ENCODE assay signal across 16 cellular contexts in genomic region chr4:38060829-38061431, GRCh38.
DNase-seq lines count a peak whose midpoint lies in the region; ATAC-seq and TF ChIP-seq lines count a peak whose summit lies in the region.
"Had no signal": no experiment of that assay in that cellular context is flagged by ENCODE, and none has a peak within 500 bp of the region (broad histone marks: within the 10 kb centered on the region; RNA-seq: fewer than 3 reads in every experiment).

No MANE protein-coding gene starts in this region.

- TF ChIP-seq EP300 in suprapubic skin (IDR thresholded peaks at IDR 0.05): no peak

- no peak overlapping the region for H2BK120ac ChIP-seq in IMR-90 (ENCODE audit: low read depth, low read length)

- H3K18ac ChIP-seq in IMR-90 (ENCODE audit: low read depth, low read length): no peak overlapping the region

- 0% methylated on average over 1 of the region's 4 CpGs; no CpG with 5 or more reads in 1 of the 2 experiments for WGBS in IMR-90 (ENCODE audit: extremely low coverage in 2 of 2, insufficient read length in 1 of 2), 2 experiments
- WGBS in mesodermal cell (ENCODE audit: insufficient coverage in 2 of 2), 2 experiments: 49 to 70% methylated on average over 2 to 3 of the region's 4 CpGs
- WGBS in suprapubic skin: 63% methylated on average over 4 of the region's 4 CpGs

- BruUV-seq in A673 (replicated peaks; lab: Mats Ljungman, UMichigan) (no TSS peak), IMR-90 (replicated peaks; lab: Mats Ljungman, UMichigan) (no TSS peak)

- no peaks in the 10 kb centered on the region for H3K9me3 ChIP-seq in A673 (ENCODE audit: low read depth, low read length, poor library complexity, severe bottlenecking)
- no peaks in the 10 kb centered on the region for H3K9me3 ChIP-seq in IMR-90 (ENCODE audit: control insufficient read depth, insufficient read depth, low read length)
- H3K9me3 ChIP-seq in mesodermal cell (ENCODE audit: control insufficient read depth, low read length): no peaks in the 10 kb centered on the region
- no peaks in the 10 kb centered on the region for H3K9me3 ChIP-seq in breast epithelium
- H3K9me3 ChIP-seq in suprapubic skin: no peaks in the 10 kb centered on the region
- H3K9me3 ChIP-seq: left lung, ovary had no signal

- H3K27me3 ChIP-seq in A673 (replicated peaks; ENCODE audit: insufficient read depth, low read depth, low read length, poor library complexity): no peaks in the 10 kb centered on the region
- no peaks in the 10 kb centered on the region for H3K27me3 ChIP-seq in IMR-90 (ENCODE audit: control insufficient read depth, insufficient read depth, low read length)
- no peaks in the 10 kb centered on the region for H3K27me3 ChIP-seq in breast epithelium
- no peaks in the 10 kb centered on the region for H3K27me3 ChIP-seq in suprapubic skin
- H3K27me3 ChIP-seq: left lung, ovary had no signal

- H3K9me1 ChIP-seq in IMR-90 (ENCODE audit: insufficient read depth, low read length): no peaks in the 10 kb centered on the region

- peak; percentile 45; the same call in 1 of the 2 replicates for ATAC-seq in IMR-90 (ENCODE audit: low read depth)
- ATAC-seq: left lung had no signal

- H2BK15ac ChIP-seq in IMR-90 (ENCODE audit: low read depth, low read length): no peak overlapping the region

- H3K56ac ChIP-seq in IMR-90 (ENCODE audit: extremely low read depth, insufficient read depth, low read length): no peak overlapping the region

- TF ChIP-seq RAD21 in IMR-90 (IDR thresholded peaks at IDR 0.05; ENCODE audit: low read length): no peak

- POLR2A ChIA-PET in A673 (lab: Charles Lee; ENCODE audit: low non-redundant PET) (no interaction called here), IMR-90 (lab: Charles Lee; ENCODE audit: unreplicated experiment) (no interaction called here)

- H4K20me1 ChIP-seq in IMR-90 (ENCODE audit: insufficient read depth, low read length): no peaks in the 10 kb centered on the region

- no peak overlapping the region for H2BK5ac ChIP-seq in IMR-90 (ENCODE audit: low read depth, low read length, poor library complexity, severe bottlenecking)

- H2AK5ac ChIP-seq in IMR-90 (ENCODE audit: low read depth, low read length): 0 out of 2 replicates have a peak overlapping the region, but pooled peaks have one; percentile 13

- no peak overlapping the region for H3K9ac ChIP-seq in IMR-90 (ENCODE audit: low read depth, low read length)

- H3K27ac ChIP-seq in A673 (ENCODE audit: low read depth, low read length, poor library complexity, severe bottlenecking) (no peak overlapping the region), IMR-90 (ENCODE audit: insufficient read depth, low read length) (no peak overlapping the region), mesodermal cell (ENCODE audit: low read depth, low read length, severe bottlenecking) (peak overlapping the region; percentile 63), breast epithelium (no peak overlapping the region), suprapubic skin (no peak overlapping the region)
- H3K27ac ChIP-seq: left lung, PC-9 had no signal

- H3K4me2 ChIP-seq in IMR-90 (ENCODE audit: low read depth, low read length): no peak overlapping the region

- H3K4me3 ChIP-seq in A673 (ENCODE audit: low read depth, low read length, poor library complexity, severe bottlenecking) (no peak overlapping the region), IMR-90 (ENCODE audit: insufficient read depth, low read depth, low read length) (no peak overlapping the region), choroid plexus epithelial cell (ENCODE audit: low read depth, low read length) (no peak overlapping the region), mesodermal cell (ENCODE audit: extremely low read depth, insufficient read depth, low read length, poor library complexity, severe bottlenecking) (no peak overlapping the region), breast epithelium (no peak overlapping the region), suprapubic skin (no peak overlapping the region)
- H3K4me3 ChIP-seq: left lung, ovary, PC-9 had no signal

- CTCF ChIA-PET in A673 (lab: Charles Lee): interaction anchor here (0.5 kb wide), 1 partner anchor 118 kb away, joined by 4 read pairs; no protein-coding TSS in a partner anchor
- CTCF ChIA-PET in IMR-90 (lab: Yijun Ruan, JAX): no interaction called here

- dilution Hi-C loops in IMR-90 (cut with HindIII; ENCODE audit: low sequenced_read_pairs, unreplicated experiment): no loop called here

- no peak overlapping the region for H4K91ac ChIP-seq in IMR-90 (ENCODE audit: insufficient read depth, low read depth, low read length)

- intact Hi-C loops in A673 (cut with micrococcal nuclease; ENCODE audit: unreplicated experiment) (loop anchor here (5.0 kb wide), 4 partner anchors 116 to 796 kb away; partner anchors contain the start of genes TLR10 and TLR6), IMR-90 (cut with micrococcal nuclease) (loop anchor here (5.0 to 10.0 kb wide), 3 partner anchors 101 to 1074 kb away; partner anchors contain the start of gene TLR6), breast epithelium (cut with DNase I; ENCODE audit: low total_unique reads) (loop anchor here (5.0 kb wide), 1 partner anchor 611 kb away; no protein-coding TSS in a partner anchor)

- peaks cover 5 to 6% of the 10 kb centered on the region in 2 experiments; a peak in 3 of 4 replicates for H3K79me1 ChIP-seq in IMR-90 (ENCODE audit: low read depth in 1 of 2, low read length in 2 of 2)

- H3K23ac ChIP-seq in IMR-90 (ENCODE audit: low read depth, low read length): no peak overlapping the region

- TF ChIP-seq CTCF in A673 (conservative IDR thresholded peaks at IDR 0.05; ENCODE audit: low read depth, low read length): no peak
- TF ChIP-seq CTCF in IMR-90 (conservative IDR thresholded peaks at IDR 0.05; ENCODE audit: low read depth, low read length): no peak
- no peak for TF ChIP-seq CTCF in choroid plexus epithelial cell (conservative IDR thresholded peaks at IDR 0.05; ENCODE audit: low read depth, low read length)
- no peak for TF ChIP-seq CTCF in breast epithelium (IDR thresholded peaks at IDR 0.05)
- TF ChIP-seq CTCF in suprapubic skin (IDR thresholded peaks at IDR 0.05): no peak

- no peak overlapping the region for H4K5ac ChIP-seq in IMR-90 (ENCODE audit: low read depth, low read length)

- H3K4me1 ChIP-seq in A673 (ENCODE audit: insufficient read depth, low read length, poor library complexity, severe bottlenecking) (peaks cover 3% of the 10 kb centered on the region), IMR-90 (ENCODE audit: control insufficient read depth, insufficient read depth, low read length) (peaks cover 2% of the 10 kb centered on the region; the same call in 1 of the 2 replicates), mesodermal cell (ENCODE audit: control insufficient read depth, insufficient read depth, low read length, poor library complexity, severe bottlenecking) (no peaks in the 10 kb centered on the region), breast epithelium (no peaks in the 10 kb centered on the region), suprapubic skin (peaks cover 8% of the 10 kb centered on the region)

- H2AFZ ChIP-seq in IMR-90 (replicated peaks; ENCODE audit: low read length, poor library complexity): no peak overlapping the region
- H2AFZ ChIP-seq: PC-9 had no signal

- H3K14ac ChIP-seq in IMR-90 (replicated peaks; ENCODE audit: low read depth, low read length): no peak overlapping the region

- peak; percentile 18 for DNase-seq in A673 (ENCODE audit: low spot score)
- peak; percentile 62 for DNase-seq in IMR-90
- peak; percentile 75 for DNase-seq in choroid plexus epithelial cell (ENCODE audit: low read depth)
- DNase-seq in retina: no peak
- DNase-seq in breast epithelium (ENCODE audit: low spot score in 2 of 2): no peak
- no peak for DNase-seq in amygdala (lab: John Stamatoyannopoulos, UW)
- DNase-seq in suprapubic skin (ENCODE audit: low spot score in 2 of 2): no peak
- DNase-seq: activated CD4-positive, alpha-beta T cell treated with anti-CD3 and anti-CD28 coated beads, Interleukin-2, amount 50 U/mL, for 48 hours; activated effector memory CD4-positive, alpha-beta T cell treated with Interleukin-2 at 50 U/mL for 16 hours; GOT3; left lung; NCI-H1092 treated with DMSO at 0.1 percent for 48 hours; NCI-H446 treated with DMSO at 0.1 percent for 48 hours; ovary; PC-9 had no signal

- in situ Hi-C loops in IMR-90 (cut with MboI; ENCODE audit: low sequenced_read_pairs): loop anchor here (5.0 to 10.0 kb wide), 2 partner anchors 254 to 671 kb away; no protein-coding TSS in a partner anchor

- H3K4ac ChIP-seq in IMR-90 (ENCODE audit: low read depth, low read length): no peak overlapping the region; the same call in 1 of the 2 replicates

- H2BK20ac ChIP-seq in IMR-90 (ENCODE audit: low read depth, low read length): no peak overlapping the region

- H3K36me3 ChIP-seq in A673 (ENCODE audit: insufficient read depth, low read length, poor library complexity, severe bottlenecking): no peaks in the 10 kb centered on the region
- H3K36me3 ChIP-seq in IMR-90 (ENCODE audit: control insufficient read depth, insufficient read depth, low read length): peaks cover 4% of the 10 kb centered on the region
- H3K36me3 ChIP-seq in mesodermal cell (ENCODE audit: control insufficient read depth, insufficient read depth, low read length): peaks cover 20% of the 10 kb centered on the region
- no peaks in the 10 kb centered on the region for H3K36me3 ChIP-seq in breast epithelium
- H3K36me3 ChIP-seq in suprapubic skin: no peaks in the 10 kb centered on the region
- H3K36me3 ChIP-seq: ovary had no signal

- no peak overlapping the region for H2AK9ac ChIP-seq in IMR-90 (replicated peaks; ENCODE audit: low read depth, low read length, poor library complexity)

- peak overlapping the region in 1 of 2 experiments; percentile 17; a peak in 1 of 4 replicates for H4K8ac ChIP-seq in IMR-90 (ENCODE audit: low read depth in 2 of 2, low read length in 2 of 2)

- TF ChIP-seq POLR2A in IMR-90 (IDR thresholded peaks at IDR 0.05; ENCODE audit: low read depth, low read length) (no peak), breast epithelium (IDR thresholded peaks at IDR 0.05) (no peak), suprapubic skin (IDR thresholded peaks at IDR 0.05) (no peak)

TF ChIP-seq in IMR-90, 13 proteins besides CTCF, POLR2A, EP300 and RAD21:
- TF ChIP-seq RCOR1 (IDR thresholded peaks at IDR 0.05; ENCODE audit: insufficient replicate concordance, low read length): no peak
- no peak for TF ChIP-seq FOS (IDR thresholded peaks at IDR 0.05; ENCODE audit: low read depth, low read length)

Comparison
In these comparisons a context has a peak if more than half of its experiments do, and no peak if none do; other contexts are left out.
1. DNase-seq: peak in A673 (single experiment), IMR-90 (single experiment) and choroid plexus epithelial cell (single experiment); none in retina (single experiment), breast epithelium (0 of 2), amygdala (0 of 56) and suprapubic skin (0 of 2).